1 cellular context compared by ENCODE assay signal in genomic region chr5:67639311-67639710, GRCh38.
TF ChIP-seq lines count a peak whose summit lies in the region.

No MANE protein-coding gene starts in this region.

TF ChIP-seq in WTC11, 78 proteins besides CTCF, POLR2A, EP300 and RAD21 (continued from another document):
- TF ChIP-seq TP53 (CRISPR knock-in tag; IDR thresholded peaks at IDR 0.05): no peak
- TF ChIP-seq ESRRA (CRISPR knock-in tag; IDR thresholded peaks at IDR 0.05; ENCODE audit: borderline replicate concordance): no peak
- TF ChIP-seq ZNF138 (CRISPR knock-in tag; conservative IDR thresholded peaks at IDR 0.05): no peak
- TF ChIP-seq USF1 (CRISPR knock-in tag; IDR thresholded peaks at IDR 0.05): no peak
- TF ChIP-seq KAT7 (CRISPR knock-in tag; IDR thresholded peaks at IDR 0.05; ENCODE audit: borderline replicate concordance): no peak
- TF ChIP-seq PRRX2 (CRISPR knock-in tag; IDR thresholded peaks at IDR 0.05): no peak
